Comparison of ENCODE assay signal across 10 cellular contexts in genomic region chr16:53546988-53547391, GRCh38. TPM values are rescaled to one million over a fixed set of nuclear protein-coding genes. Genes with fewer than 3 reads are reported as not detected.
DNase-seq lines count a peak whose midpoint lies in the region; ATAC-seq and TF ChIP-seq lines count a peak whose summit lies in the region.
"Had no signal": no experiment of that assay in that cellular context is flagged by ENCODE, and none has a peak within 500 bp of the region (broad histone marks: within the 10 kb centered on the region; RNA-seq: fewer than 3 reads in every experiment).

No MANE protein-coding gene starts in this region.

- H3K4me2 ChIP-seq in Loucy (ENCODE audit: low read depth, low read length, poor library complexity, severe bottlenecking) = no peak overlapping the region

- H3K27ac ChIP-seq in cardiac muscle cell = no peak overlapping the region
- no peak overlapping the region for H3K27ac ChIP-seq in ascending aorta

- peaks cover 23% of the 10 kb centered on the region for H3K27me3 Mint-ChIP-seq in type B pancreatic cell
- H3K27me3 Mint-ChIP-seq: CD4-positive, alpha-beta memory T cell had no signal

- no peaks in the 10 kb centered on the region for H3K36me3 Mint-ChIP-seq in type B pancreatic cell
- H3K36me3 Mint-ChIP-seq: CD4-positive, alpha-beta memory T cell had no signal

- no peaks in the 10 kb centered on the region for H3K9me2 ChIP-seq in Loucy (replicated peaks; ENCODE audit: low read depth, low read length)

- H3K9ac ChIP-seq in Loucy (ENCODE audit: low read depth, low read length, poor library complexity, severe bottlenecking) = no peak overlapping the region

- no peak overlapping the region for H3K27ac Mint-ChIP-seq in type B pancreatic cell

- no peaks in the 10 kb centered on the region for H3K79me2 ChIP-seq in Loucy (ENCODE audit: insufficient read depth, low read length)

- H3K4me3 Mint-ChIP-seq in type B pancreatic cell = no peak overlapping the region

- H3K9me3 ChIP-seq in cardiac muscle cell (ENCODE audit: low read depth) (no peaks in the 10 kb centered on the region), Loucy (ENCODE audit: insufficient read depth, low read depth, low read length) (no peaks in the 10 kb centered on the region), ascending aorta (no peaks in the 10 kb centered on the region)

- H3K36me3 ChIP-seq in cardiac muscle cell (no peaks in the 10 kb centered on the region), Loucy (ENCODE audit: insufficient read depth, low read length) (no peaks in the 10 kb centered on the region), ascending aorta (no peaks in the 10 kb centered on the region)

- H3K4me1 Mint-ChIP-seq in type B pancreatic cell (ENCODE audit: unreplicated experiment) = peaks cover 23% of the 10 kb centered on the region

- H3F3A ChIP-seq in Loucy (ENCODE audit: low read depth) = no peaks in the 10 kb centered on the region

- no peaks in the 10 kb centered on the region for H3K4me1 ChIP-seq in cardiac muscle cell (ENCODE audit: low read depth)
- H3K4me1 ChIP-seq in Loucy (ENCODE audit: insufficient read depth, low read length, poor library complexity, severe bottlenecking) = peaks cover 27% of the 10 kb centered on the region
- no peaks in the 10 kb centered on the region for H3K4me1 ChIP-seq in ascending aorta

- intact Hi-C loops in Right ventricle myocardium inferior (cut with DNase I) (no loop called here), ascending aorta (cut with DNase I) (no loop called here)

- ATAC-seq in Right ventricle myocardium inferior (no peak), omental fat pad (ENCODE audit: low FRiP score) (no peak)

- H3K4me3 ChIP-seq in cardiac muscle cell = no peak overlapping the region
- no peak overlapping the region for H3K4me3 ChIP-seq in Loucy (ENCODE audit: low read length, poor library complexity, severe bottlenecking)
- H3K4me3 ChIP-seq in ascending aorta = no peak overlapping the region

- DNase-seq in cardiac muscle cell (ENCODE audit: low read depth in 1 of 2, low spot score in 1 of 2) = peak in 1 of 2 donors; percentile 32
- DNase-seq in Right ventricle myocardium inferior (ENCODE audit: missing footprints) = no peak
- peak; percentile 73 for DNase-seq in dermis blood vessel endothelial cell
- DNase-seq in type B pancreatic cell (ENCODE audit: extremely low spot score, unreplicated experiment) = no peak
- no peak for DNase-seq in NCI-H345 (lab: John Stamatoyannopoulos, UW)
- no peak for DNase-seq in omental fat pad (ENCODE audit: low spot score)
- DNase-seq in ascending aorta (ENCODE audit: low spot score in 2 of 2) = no peak
- DNase-seq: NCI-H187 treated with DMSO at 0.1 percent for 48 hours had no signal

- H3K27me3 ChIP-seq in cardiac muscle cell (no peaks in the 10 kb centered on the region), Loucy (ENCODE audit: insufficient read depth, low read length, poor library complexity, severe bottlenecking) (no peaks in the 10 kb centered on the region), ascending aorta (no peaks in the 10 kb centered on the region)

- H3K9me3 Mint-ChIP-seq in type B pancreatic cell = no peaks in the 10 kb centered on the region
- H3K9me3 Mint-ChIP-seq: CD4-positive, alpha-beta memory T cell had no signal

- TF ChIP-seq CTCF in cardiac muscle cell (IDR thresholded peaks at IDR 0.05; ENCODE audit: low read depth, low read length) (peak; percentile 21), Loucy (conservative IDR thresholded peaks at IDR 0.05; ENCODE audit: low read length) (peak; percentile 57), type B pancreatic cell (conservative IDR thresholded peaks at IDR 0.05) (peak; percentile 45), omental fat pad (IDR thresholded peaks at IDR 0.05) (no peak), ascending aorta (IDR thresholded peaks at IDR 0.05) (no peak)

- H4K20me1 ChIP-seq in Loucy (ENCODE audit: insufficient read depth, low read length, poor library complexity, severe bottlenecking) = no peaks in the 10 kb centered on the region

- H2AFZ ChIP-seq in Loucy (ENCODE audit: low read length) = no peak overlapping the region

RNA-seq across cellular contexts. Expression of gene AKTIP, which starts 44.0 kb away (rescaled TPM):
- total RNA-seq in cardiac muscle cell (33.9 and 58.0 TPM in 2 replicates), Right ventricle myocardium inferior (89.7 TPM), dermis blood vessel endothelial cell (49.0 and 56.4 TPM in 2 replicates), type B pancreatic cell (ENCODE audit: low replicate concordance) (35.4 and 84.8 TPM in 2 replicates), omental fat pad (10 to 100 TPM; 22.6 to 57.4 (median 37.6) TPM), ascending aorta (58.0 TPM)
- polyA plus RNA-seq in cardiac muscle cell = 39.4 and 43.2 TPM in 2 replicates

Comparison
In these comparisons a context has a peak if more than half of its experiments do, and no peak if none do; other contexts are left out.
1. CTCF ChIP-seq: peak in cardiac muscle cell (single experiment), Loucy (single experiment) and type B pancreatic cell (single experiment); none in omental fat pad (0 of 3) and ascending aorta (0 of 3).